Comparison of ENCODE assay signal across 9 cellular contexts in genomic region chr3:38297947-38298711, GRCh38. TPM values are rescaled to one million over a fixed set of nuclear protein-coding genes. Genes with fewer than 3 reads are reported as not detected.
DNase-seq lines count a peak whose midpoint lies in the region; ATAC-seq, FAIRE-seq and TF ChIP-seq lines count a peak whose summit lies in the region.
"Had no signal": no experiment of that assay in that cellular context is flagged by ENCODE, and none has a peak within 500 bp of the region (broad histone marks: within the 10 kb centered on the region; RNA-seq: fewer than 3 reads in every experiment).

No MANE protein-coding gene starts in this region.

- no peaks in the 10 kb centered on the region for H3K79me2 ChIP-seq in HepG2 (ENCODE audit: insufficient read depth, low read length)

- DNase-seq in HEK293T (ENCODE audit: extremely low spot score) = peak; percentile 11
- DNase-seq in activated CD8-positive, alpha-beta memory T cell treated with anti-CD3 and anti-CD28 coated beads, Interleukin-2, amount 50 U/mL, for 48 hours = peak; percentile 7
- no peak for DNase-seq in HepG2 (ENCODE audit: low spot score)
- no peak for DNase-seq in COLO668 (lab: John Stamatoyannopoulos, UW; ENCODE audit: unreplicated experiment)
- DNase-seq in omental fat pad (ENCODE audit: low spot score) = no peak
- DNase-seq in ascending aorta (ENCODE audit: low spot score in 2 of 2) = no peak
- no peak for DNase-seq in SKM-1 (lab: John Stamatoyannopoulos, UW; ENCODE audit: unreplicated experiment)
- DNase-seq: activated gamma-delta T cell had no signal

- no peaks in the 10 kb centered on the region for H4K20me1 ChIP-seq in HepG2 (ENCODE audit: insufficient read depth, low read length)

- no peak overlapping the region for H3K4me2 ChIP-seq in HepG2 (ENCODE audit: low read depth, low read length)

- H3K27me3 ChIP-seq in HepG2 (ENCODE audit: control insufficient read depth in 1 of 2, insufficient read depth in 2 of 2, low read length in 2 of 2) (peaks cover 0 to 3% of the 10 kb centered on the region in 2 experiments; a peak in 1 of 5 replicates), ascending aorta (no peaks in the 10 kb centered on the region)

- TF ChIP-seq POLR2A in HepG2 (IDR thresholded peaks at IDR 0.05; ENCODE audit: insufficient read depth in 1 of 2, low read depth in 2 of 2, low read length in 2 of 2) = no peak

- no peaks in the 10 kb centered on the region for H3K4me1 ChIP-seq in HepG2 (ENCODE audit: insufficient read depth, low read length)
- H3K4me1 ChIP-seq in ascending aorta = no peaks in the 10 kb centered on the region

- H3K4me3 ChIP-seq in HepG2 (replicated peaks in 1 of 3; ENCODE audit: insufficient read depth in 1 of 3, low read depth in 2 of 3, low read length in 3 of 3) (no peak overlapping the region), ascending aorta (no peak overlapping the region)

- no peaks in the 10 kb centered on the region for H3K36me3 ChIP-seq in HepG2 (replicated peaks in 1 of 2; ENCODE audit: control insufficient read depth in 1 of 2, insufficient read depth in 2 of 2, low read length in 2 of 2)
- H3K36me3 ChIP-seq in ascending aorta = no peaks in the 10 kb centered on the region

- ATAC-seq in HepG2 (peak; percentile 59; the same call in 2 of the 3 replicates), omental fat pad (ENCODE audit: low FRiP score) (no peak)

- H3K27ac ChIP-seq in C4-2B (no peak overlapping the region), HepG2 (ENCODE audit: extremely low read length, insufficient read depth, low read length) (no peak overlapping the region), ascending aorta (no peak overlapping the region)

- FAIRE-seq in HepG2 (lab: Jason Lieb, UNC) = no peak

- TF ChIP-seq CTCF in C4-2B (conservative IDR thresholded peaks at IDR 0.05) = peak; percentile 76
- peak; percentile 15; the same call in 1 of the 2 replicates for TF ChIP-seq CTCF in HepG2 (CRISPR knock-in tag; IDR thresholded peaks at IDR 0.05)
- TF ChIP-seq CTCF in omental fat pad (IDR thresholded peaks at IDR 0.05) = no peak
- no peak for TF ChIP-seq CTCF in ascending aorta (IDR thresholded peaks at IDR 0.05)

- no TSS peak for BruUV-seq in HepG2 (replicated peaks; lab: Mats Ljungman, UMichigan)

- TF ChIP-seq EP300 in HepG2 (IDR thresholded peaks at IDR 0.05; ENCODE audit: low read depth in 2 of 2, low read length in 2 of 2) (no peak), HepG2 (CRISPR knock-in tag; IDR thresholded peaks at IDR 0.05; ENCODE audit: borderline replicate concordance) (no peak)

- no peak for TF ChIP-seq RAD21 in HepG2 (CRISPR knock-in tag; IDR thresholded peaks at IDR 0.05)

- no peaks in the 10 kb centered on the region for H3K9me3 ChIP-seq in HepG2 (ENCODE audit: low read length)
- H3K9me3 ChIP-seq in ascending aorta = no peaks in the 10 kb centered on the region

- POLR2A ChIA-PET in HEK293T (lab: Yijun Ruan, JAX) (no interaction called here), HepG2 (lab: Yijun Ruan, JAX) (interaction anchor here (1.0 kb wide), 1 partner anchor 180 kb away, joined by 3 read pairs; no protein-coding TSS in a partner anchor)

- no peak overlapping the region for H3K9ac ChIP-seq in HepG2 (ENCODE audit: insufficient read depth, low read depth, low read length)

- CTCF ChIA-PET in HEK293T (lab: Yijun Ruan, JAX) (interaction anchor here (0.6 to 1.5 kb wide), 6 partner anchors 24 to 181 kb away, joined by 3 to 4 read pairs (median 3); partner anchors contain the start of gene OXSR1), HepG2 (lab: Yijun Ruan, JAX; ENCODE audit: low intra/inter-chr PET ratio, low total read pairs) (interaction anchor here (1.1 kb wide), 1 partner anchor 181 kb away, joined by 3 read pairs; no protein-coding TSS in a partner anchor)

- WGBS in HepG2 (ENCODE audit: low lambda C conversion rate) = 41% methylated on average over 5 of the region's 5 CpGs

- H2AFZ ChIP-seq in HepG2 (ENCODE audit: low read length) = no peak overlapping the region

- in situ Hi-C loops in HepG2 (cut with HindIII; ENCODE audit: extremely low pct_ligation_motif_present, low pct_unique_long_range_greater_than_20kb) = no loop called here

- intact Hi-C loops in HepG2 (cut with micrococcal nuclease; ENCODE audit: unreplicated experiment) = no loop called here
- intact Hi-C loops in ascending aorta (cut with DNase I) = no loop called here

RNA-seq across cellular contexts. Expression of gene SLC22A14, which starts 16.0 kb away (rescaled TPM):
- total RNA-seq in HepG2 (2016; rRNA removed; fragmentation: Illumina TruSeq; extraction: Trizol) (not detected in 2 replicates), omental fat pad (under 1 TPM in 2 of 4 donors, not detected in 2; 0.24 to 0.65 TPM), ascending aorta (not detected)
- total RNA-seq in HepG2 (2016; cell fraction: cytosol; rRNA removed; fragmentation: Illumina TruSeq; extraction: Trizol; ENCODE audit: low read depth) = not detected in 2 replicates
- total RNA-seq in HepG2 (2016; cell fraction: insoluble cytoplasmic fraction; rRNA removed; fragmentation: Illumina TruSeq; extraction: Trizol) = not detected in 2 replicates
- total RNA-seq in HepG2 (2016; cell fraction: membrane; rRNA removed; fragmentation: Illumina TruSeq; extraction: Trizol) = not detected in 2 replicates
- total RNA-seq in HepG2 (2016; cell fraction: nucleus; rRNA removed; fragmentation: Illumina TruSeq; extraction: Trizol) = not detected in 2 replicates
- polyA plus RNA-seq in HepG2 (2011; rRNA removed) = 0.03 TPM in 1 of 2 replicates, not detected in the other
- polyA plus RNA-seq in HepG2 (2011; cell fraction: cytosol; rRNA removed) = not detected in 2 replicates
- 0.10 TPM in 1 of 2 replicates, not detected in the other for polyA plus RNA-seq in HepG2 (2011; cell fraction: nucleus; rRNA removed)
- polyA plus RNA-seq in HepG2 (2012) = not detected in 2 replicates
- polyA plus RNA-seq in HepG2 (2016; cell fraction: cytosol; fragmentation: Illumina TruSeq; extraction: Trizol; ENCODE audit: low read depth) = not detected in 2 replicates
- polyA plus RNA-seq in HepG2 (2016; cell fraction: insoluble cytoplasmic fraction; fragmentation: Illumina TruSeq; extraction: Trizol; ENCODE audit: low read depth) = not detected in 2 replicates
- polyA plus RNA-seq in HepG2 (2016; cell fraction: membrane; fragmentation: Illumina TruSeq; extraction: Trizol; ENCODE audit: low read depth) = not detected in 2 replicates
- not detected in 2 replicates for polyA plus RNA-seq in HepG2 (2016; cell fraction: nucleus; fragmentation: Illumina TruSeq; extraction: Trizol; ENCODE audit: insufficient read depth, low read depth)
- not detected in 2 replicates for polyA minus RNA-seq in HepG2 (2011; rRNA and poly(A)+ RNA removed; ENCODE audit: low replicate concordance)
- not detected in 2 replicates for polyA minus RNA-seq in HepG2 (2011; cell fraction: cytosol; rRNA and poly(A)+ RNA removed)
- not detected in 2 replicates for polyA minus RNA-seq in HepG2 (2011; cell fraction: nucleus; rRNA and poly(A)+ RNA removed)

RNA-seq across cellular contexts. Expression of gene SLC22A13, which starts 32.5 kb away (rescaled TPM):
- total RNA-seq in HepG2 (2016; rRNA removed; fragmentation: Illumina TruSeq; extraction: Trizol) (not detected in 2 replicates), omental fat pad (1 to 10 TPM in 1 of 4 donors, under 1 TPM in 3; 0.48 to 2.5 (median 0.94) TPM), ascending aorta (not detected)
- total RNA-seq in HepG2 (2016; cell fraction: cytosol; rRNA removed; fragmentation: Illumina TruSeq; extraction: Trizol; ENCODE audit: low read depth) = not detected in 2 replicates
- not detected in 2 replicates for total RNA-seq in HepG2 (2016; cell fraction: insoluble cytoplasmic fraction; rRNA removed; fragmentation: Illumina TruSeq; extraction: Trizol)
- total RNA-seq in HepG2 (2016; cell fraction: membrane; rRNA removed; fragmentation: Illumina TruSeq; extraction: Trizol) = not detected in 2 replicates
- total RNA-seq in HepG2 (2016; cell fraction: nucleus; rRNA removed; fragmentation: Illumina TruSeq; extraction: Trizol) = 0.34 TPM in 1 of 2 replicates, not detected in the other
- 0.10 and 0.20 TPM in 2 replicates for polyA plus RNA-seq in HepG2 (2011; rRNA removed)
- polyA plus RNA-seq in HepG2 (2011; cell fraction: cytosol; rRNA removed) = not detected in 2 replicates
- 0.50 and 0.76 TPM in 2 replicates for polyA plus RNA-seq in HepG2 (2011; cell fraction: nucleus; rRNA removed)
- 0.11 TPM in 1 of 2 replicates, not detected in the other for polyA plus RNA-seq in HepG2 (2012)
- not detected in 2 replicates for polyA plus RNA-seq in HepG2 (2016; cell fraction: cytosol; fragmentation: Illumina TruSeq; extraction: Trizol; ENCODE audit: low read depth)
- polyA plus RNA-seq in HepG2 (2016; cell fraction: insoluble cytoplasmic fraction; fragmentation: Illumina TruSeq; extraction: Trizol; ENCODE audit: low read depth) = not detected in 2 replicates
- polyA plus RNA-seq in HepG2 (2016; cell fraction: membrane; fragmentation: Illumina TruSeq; extraction: Trizol; ENCODE audit: low read depth) = not detected in 2 replicates
- 0.29 TPM in 1 of 2 replicates, not detected in the other for polyA plus RNA-seq in HepG2 (2016; cell fraction: nucleus; fragmentation: Illumina TruSeq; extraction: Trizol; ENCODE audit: insufficient read depth, low read depth)
- polyA minus RNA-seq in HepG2 (2011; rRNA and poly(A)+ RNA removed; ENCODE audit: low replicate concordance) = 0.92 and 1.3 TPM in 2 replicates
- not detected in 2 replicates for polyA minus RNA-seq in HepG2 (2011; cell fraction: cytosol; rRNA and poly(A)+ RNA removed)
- 1.7 and 1.9 TPM in 2 replicates for polyA minus RNA-seq in HepG2 (2011; cell fraction: nucleus; rRNA and poly(A)+ RNA removed)

RNA-seq across cellular contexts. Expression of gene XYLB, which starts 48.5 kb away (rescaled TPM):
- total RNA-seq in HepG2 (2016; rRNA removed; fragmentation: Illumina TruSeq; extraction: Trizol) = 25.9 and 28.9 TPM in 2 replicates
- 4.8 and 7.1 TPM in 2 replicates for total RNA-seq in HepG2 (2016; cell fraction: cytosol; rRNA removed; fragmentation: Illumina TruSeq; extraction: Trizol; ENCODE audit: low read depth)
- 24.2 and 27.1 TPM in 2 replicates for total RNA-seq in HepG2 (2016; cell fraction: insoluble cytoplasmic fraction; rRNA removed; fragmentation: Illumina TruSeq; extraction: Trizol)
- total RNA-seq in HepG2 (2016; cell fraction: membrane; rRNA removed; fragmentation: Illumina TruSeq; extraction: Trizol) = 7.2 and 8.5 TPM in 2 replicates
- 41.8 and 48.3 TPM in 2 replicates for total RNA-seq in HepG2 (2016; cell fraction: nucleus; rRNA removed; fragmentation: Illumina TruSeq; extraction: Trizol)
- 27.0 and 30.0 TPM in 2 replicates for polyA plus RNA-seq in HepG2 (2011; rRNA removed)
- polyA plus RNA-seq in HepG2 (2011; cell fraction: cytosol; rRNA removed) = 12.0 and 14.4 TPM in 2 replicates
- polyA plus RNA-seq in HepG2 (2011; cell fraction: nucleus; rRNA removed) = 50.8 and 61.5 TPM in 2 replicates
- 19.4 and 27.4 TPM in 2 replicates for polyA plus RNA-seq in HepG2 (2012)
- polyA plus RNA-seq in HepG2 (2016; cell fraction: cytosol; fragmentation: Illumina TruSeq; extraction: Trizol; ENCODE audit: low read depth) = 3.2 and 3.5 TPM in 2 replicates
- polyA plus RNA-seq in HepG2 (2016; cell fraction: insoluble cytoplasmic fraction; fragmentation: Illumina TruSeq; extraction: Trizol; ENCODE audit: low read depth) = 27.4 and 32.8 TPM in 2 replicates
- 8.6 and 8.7 TPM in 2 replicates for polyA plus RNA-seq in HepG2 (2016; cell fraction: membrane; fragmentation: Illumina TruSeq; extraction: Trizol; ENCODE audit: low read depth)
- 46.3 and 54.4 TPM in 2 replicates for polyA plus RNA-seq in HepG2 (2016; cell fraction: nucleus; fragmentation: Illumina TruSeq; extraction: Trizol; ENCODE audit: insufficient read depth, low read depth)
- polyA minus RNA-seq in HepG2 (2011; rRNA and poly(A)+ RNA removed; ENCODE audit: low replicate concordance) = 33.1 and 81.7 TPM in 2 replicates
- polyA minus RNA-seq in HepG2 (2011; cell fraction: cytosol; rRNA and poly(A)+ RNA removed) = 16.2 and 25.9 TPM in 2 replicates
- polyA minus RNA-seq in HepG2 (2011; cell fraction: nucleus; rRNA and poly(A)+ RNA removed) = 90.9 and 100.0 TPM in 2 replicates
- total RNA-seq in omental fat pad = 1 to 10 TPM; 2.1 to 4.1 (median 3.3) TPM
- 0.43 TPM for total RNA-seq in ascending aorta

Comparison
In these comparisons a context has a peak if more than half of its experiments do, and no peak if none do; other contexts are left out.
1. CTCF ChIP-seq: peak in C4-2B (single experiment) and HepG2 (single experiment); none in omental fat pad (0 of 3) and ascending aorta (0 of 3).
2. DNase-seq: peak in HEK293T (single experiment) and activated CD8-positive, alpha-beta memory T cell treated with anti-CD3 and anti-CD28 coated beads, Interleukin-2, amount 50 U/mL, for 48 hours (single experiment); none in HepG2 (single experiment), COLO668 (single experiment), omental fat pad (single experiment), ascending aorta (0 of 2) and SKM-1 (single experiment).